In the genomic region with DNA sequence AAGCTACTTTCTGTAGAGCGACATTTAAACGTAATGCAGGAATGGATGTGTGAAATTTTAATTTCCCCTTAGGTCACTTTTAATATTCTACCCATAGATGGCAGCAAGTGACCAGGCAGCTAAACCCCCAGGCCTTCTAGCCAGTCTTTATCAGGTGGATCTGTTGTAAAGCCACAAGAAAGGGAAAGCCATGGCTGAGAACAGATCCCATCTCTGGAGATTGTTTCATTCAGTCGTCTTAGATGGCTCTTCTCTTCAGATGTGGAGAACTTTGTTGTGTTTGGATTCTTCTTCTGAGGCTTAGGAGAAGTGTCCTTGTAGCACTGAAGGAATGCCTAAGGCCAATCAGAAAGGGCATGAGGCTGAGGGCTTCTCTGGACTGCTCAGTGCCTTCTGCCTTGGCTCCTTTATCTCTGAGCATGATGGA, we compare ENCODE assay signal across 8 cellular contexts. TPM values are rescaled to one million over a fixed set of nuclear protein-coding genes. Genes with fewer than 3 reads are reported as not detected.
DNase-seq lines count a peak whose midpoint lies in the region; ATAC-seq, FAIRE-seq and TF ChIP-seq lines count a peak whose summit lies in the region.

No MANE protein-coding gene starts in this region.

- ATAC-seq in A549 (peak; percentile 80 to 83), SK-N-SH treated with all-trans-retinoic acid at 6 μM for 48 hours (peak; percentile 97), GM12878 (peak; percentile 91), GM18505 (IDR thresholded peaks at IDR 0.05; ENCODE audit: unreplicated experiment) (no peak)

- no peak for TF ChIP-seq EP300 in A549 (IDR thresholded peaks at IDR 0.05)
- TF ChIP-seq EP300 in GM12878 (IDR thresholded peaks at IDR 0.05; ENCODE audit: borderline replicate concordance in 1 of 2, control insufficient read depth in 1 of 2, low read depth in 2 of 2, low read length in 2 of 2): no peak

- H3K36me3 ChIP-seq in GM12878 (ENCODE audit: control insufficient read depth in 2 of 2, insufficient read depth in 2 of 2, low read length in 1 of 2) (no peaks in the 10 kb centered on the region), spleen (no peaks in the 10 kb centered on the region)

- H4K20me1 ChIP-seq in GM12878 (ENCODE audit: control insufficient read depth, insufficient read depth): no peaks in the 10 kb centered on the region

- TF ChIP-seq POLR2A in A549 (IDR thresholded peaks at IDR 0.05; ENCODE audit: low read length) (no peak), GM12878 (IDR thresholded peaks at IDR 0.05; ENCODE audit: low read depth, low read length) (no peak), spleen (IDR thresholded peaks at IDR 0.05) (no peak), GM18505 (IDR thresholded peaks at IDR 0.05; ENCODE audit: borderline replicate concordance, extremely low read depth, insufficient read depth, insufficient read length) (no peak)

- in situ Hi-C loops in GM12878 (cut with MboI): loop anchor here (5.0 to 25.0 kb wide), 3 partner anchors 158 to 1553 kb away; no protein-coding TSS in a partner anchor

- H3K27me3 ChIP-seq in GM12878 (replicated peaks in 1 of 2; ENCODE audit: control insufficient read depth in 2 of 2, insufficient read depth in 2 of 2, low read length in 1 of 2): no peaks in the 10 kb centered on the region
- H3K27me3 ChIP-seq in spleen (replicated peaks in 1 of 7): peaks cover 0 to 43% (median 0%) of the 10 kb centered on the region in 7 donors

- BruUV-seq in GM12878 (replicated peaks; lab: Mats Ljungman, UMichigan): no TSS peak

- intact Hi-C loops in GM12878 (cut with micrococcal nuclease; ENCODE audit: unreplicated experiment) (loop anchor here (1.0 to 2.0 kb wide), 5 partner anchors 114 to 301 kb away; no protein-coding TSS in a partner anchor), spleen (cut with DNase I; ENCODE audit: low total_unique reads) (loop anchor here (5.0 to 10.0 kb wide), 2 partner anchors 136 to 233 kb away; no protein-coding TSS in a partner anchor)

- H3K4me1 ChIP-seq in A549 (peaks cover 6% of the 10 kb centered on the region; the same call in 1 of the 3 replicates), GM12878 (ENCODE audit: control insufficient read depth, insufficient read depth, low read length) (no peaks in the 10 kb centered on the region), spleen (peaks cover 0 to 5% (median 0%) of the 10 kb centered on the region in 6 donors)

- H3K9me3 ChIP-seq in A549 (no peaks in the 10 kb centered on the region), GM12878 (replicated peaks; ENCODE audit: control insufficient read depth, insufficient read depth, low read length) (no peaks in the 10 kb centered on the region), spleen (no peaks in the 10 kb centered on the region)

- H3K4me3 ChIP-seq in A549: no peak overlapping the region
- no peak overlapping the region for H3K4me3 ChIP-seq in GM12865 (ENCODE audit: low read depth, low read length)
- no peak overlapping the region for H3K4me3 ChIP-seq in GM12878
- no peak overlapping the region for H3K4me3 ChIP-seq in spleen

- peak; percentile 90 for TF ChIP-seq RAD21 in A549 (conservative IDR thresholded peaks at IDR 0.05 in 1 of 2, IDR thresholded peaks at IDR 0.05 in 1 of 2)
- TF ChIP-seq RAD21 in GM12878 (IDR thresholded peaks at IDR 0.05; ENCODE audit: insufficient read depth, low read depth, low read length): peak; percentile 93

- SMC1A ChIA-PET in GM12878 (lab: Charles Lee; ENCODE audit: uncharacterized antibody, unreplicated experiment): interaction anchor here (0.8 to 5.7 kb wide), 26 partner anchors 10 to 298 kb away, joined by 3 to 87 read pairs (median 4); no protein-coding TSS in a partner anchor

- H3K9ac ChIP-seq in GM12878 (ENCODE audit: control insufficient read depth, insufficient read depth, low read length): no peak overlapping the region

- H3K79me2 ChIP-seq in GM12878 (ENCODE audit: control insufficient read depth, insufficient read depth, low read length): no peaks in the 10 kb centered on the region

- H2AFZ ChIP-seq in GM12878 (ENCODE audit: control insufficient read depth, low read depth, low read length): no peak overlapping the region

- RAD21 ChIA-PET in GM12878 (lab: Charles Lee; ENCODE audit: unreplicated experiment): interaction anchor here (0.7 to 3.9 kb wide), 15 partner anchors 18 to 1717 kb away, joined by 3 to 67 read pairs (median 4); no protein-coding TSS in a partner anchor

- 3% methylated on average over 3 of the region's 3 CpGs for WGBS in A549 (ENCODE audit: missing lambda C conversion rate)
- WGBS in GM12878 (ENCODE audit: insufficient coverage, insufficient replicate concordance, low lambda C conversion rate, missing lambda C conversion rate): 17% methylated on average over 3 of the region's 3 CpGs
- whole genome bisulfite sequencing in spleen, 5 donors: 1 to 5% (median 2%) methylated on average over 3 of the region's 3 CpGs

- POLR2A ChIA-PET in A549 (lab: Yijun Ruan, JAX): interaction anchor here (1.2 kb wide), 1 partner anchor 158 kb away, joined by 4 read pairs; no protein-coding TSS in a partner anchor
- POLR2A ChIA-PET in GM12878 (lab: Charles Lee): no interaction called here

- DNase-seq in A549 (ENCODE audit: low read depth in 1 of 2, low spot score in 1 of 2) (peak; percentile 58 to 64), GM12865 (ENCODE audit: low read depth) (peak; percentile 66), NCI-H1105 (lab: John Stamatoyannopoulos, UW) (peak; percentile 63), GM12878 (ENCODE audit: low read depth, low spot score) (peak; percentile 27), hippocampal formation (lab: John Stamatoyannopoulos, UW) (peak; percentile 13 to 73), spleen (no peak)

- CTCF ChIA-PET in A549 (lab: Yijun Ruan, JAX) (interaction anchor here (0.6 to 13.3 kb wide), 39 partner anchors 8 to 1750 kb away, joined by 3 to 186 read pairs (median 4); no protein-coding TSS in a partner anchor), GM12878 (lab: Yijun Ruan, JAX) (interaction anchor here (0.6 to 9.6 kb wide), 44 partner anchors 9 to 1356 kb away, joined by 3 to 194 read pairs (median 5); partner anchors contain the start of gene RNF182)

- FAIRE-seq in A549 (lab: Jason Lieb, UNC): no peak
- FAIRE-seq in GM12878 (lab: Jason Lieb, UNC): peak; percentile 97

- no peak overlapping the region for H3K27ac ChIP-seq in A549
- H3K27ac ChIP-seq in GM12878 (ENCODE audit: control insufficient read depth, insufficient read depth): no peak overlapping the region
- no peak overlapping the region for H3K27ac ChIP-seq in spleen

- no peak overlapping the region for H3K4me2 ChIP-seq in A549
- H3K4me2 ChIP-seq in GM12878 (ENCODE audit: control insufficient read depth, insufficient read depth): no peak overlapping the region

- TF ChIP-seq CTCF in A549 (IDR thresholded peaks at IDR 0.05) (peak; percentile 82), GM12865 (IDR thresholded peaks at IDR 0.05; ENCODE audit: insufficient read depth, low read depth, low read length, missing control alignments) (peak; percentile 64), GM12878 (IDR thresholded peaks at IDR 0.05 in 2 of 3, conservative IDR thresholded peaks at IDR 0.05 in 1 of 3; ENCODE audit: control insufficient read depth in 2 of 3, extremely low read depth in 1 of 3, insufficient read depth in 1 of 3, low read depth in 3 of 3, low read length in 3 of 3) (peak; percentile 72 to 88 (median 72)), spleen (IDR thresholded peaks at IDR 0.05 in 8 of 11, conservative IDR thresholded peaks at IDR 0.05 in 3 of 11) (peak; percentile 43 to 78 (median 65))

TF ChIP-seq in A549, 52 proteins besides CTCF, POLR2A, EP300 and RAD21:
- TF ChIP-seq SMC3 (IDR thresholded peaks at IDR 0.05) (peak; percentile 76), CEBPB (IDR thresholded peaks at IDR 0.05) (no peak), JUN (IDR thresholded peaks at IDR 0.05) (no peak)
TF ChIP-seq in A549: peak in this region for 1.

TF ChIP-seq in SK-N-SH treated with all-trans-retinoic acid at 6 μM for 48 hours, 23 proteins besides CTCF, POLR2A, EP300 and RAD21:
- no peak for TF ChIP-seq BACH2 (CRISPR knock-in tag; IDR thresholded peaks at IDR 0.05; ENCODE audit: borderline replicate concordance)
- no peak for TF ChIP-seq GLIS3 (CRISPR knock-in tag; IDR thresholded peaks at IDR 0.05)
- no peak for TF ChIP-seq ZFP30 (CRISPR knock-in tag; IDR thresholded peaks at IDR 0.05)
TF ChIP-seq in SK-N-SH treated with all-trans-retinoic acid at 6 μM for 48 hours: peak in this region for 0.

TF ChIP-seq in GM12878, 131 proteins besides CTCF, POLR2A, EP300 and RAD21 (continues in another document):
- TF ChIP-seq SMC3 (IDR thresholded peaks at IDR 0.05; ENCODE audit: borderline replicate concordance, low read length) (peak; percentile 87), RUNX3 (IDR thresholded peaks at IDR 0.05; ENCODE audit: low read length) (peak; percentile 46; the same call in 1 of the 2 replicates), FOXK2 (IDR thresholded peaks at IDR 0.05) (no peak)

RNA-seq across cellular contexts. Expression of gene RNF182, which starts 15.8 kb away (rescaled TPM):
- polyA plus RNA-seq in A549 (2011; rRNA removed) (1.7 and 2.5 TPM in 2 replicates), A549 (2017; fragmentation: RNase III; extraction: RNeasy Plus Mini Kit Qiagen cat#74134 plus additional on column Dnase treatment) (4.2 to 4.9 TPM (median 4.4 TPM) in 3 replicates), GM12878 (2011; rRNA removed) (not detected in 2 replicates), GM12878 (2014; fragmentation: Illumina TruSeq; extraction: Trizol) (not detected in 2 replicates), GM12878 (2014; fragmentation: Nextera tagmentation; extraction: Ambion mirVana) (not detected), GM12878 (2014; rRNA removed) (not detected in 2 replicates), GM12878 (2016; fragmentation: Nextera tagmentation; extraction: Ambion mirVana) (not detected), spleen (under 1 TPM in 2 of 3 donors, not detected in 1; 0.02 to 0.03 TPM)
- 0.53 and 1.00 TPM in 2 replicates for polyA plus RNA-seq in A549 (2012; cell fraction: cytosol; rRNA removed)
- polyA plus RNA-seq in A549 (2012; cell fraction: nucleus; rRNA removed): 0.56 and 1.2 TPM in 2 replicates
- 1.8 and 2.8 TPM in 2 replicates for polyA minus RNA-seq in A549 (2011; rRNA and poly(A)+ RNA removed)
- not detected in 2 replicates for total RNA-seq in GM12878 (2013; cell fraction: nucleolus; rRNA removed)
- total RNA-seq in GM12878 (2014; rRNA removed) (not detected in 2 replicates), GM12878 (2014; rRNA removed; fragmentation: Illumina TruSeq; extraction: Trizol) (not detected in 2 replicates), GM12878 (2021) (not detected in 2 replicates), spleen (1 to 10 TPM in 2 of 7 donors, under 1 TPM in 3, not detected in 2; 0.30 to 3.6 (median 0.63) TPM)
- not detected for polyA plus RNA-seq in GM12878 (2011; ENCODE audit: low read depth)
- polyA plus RNA-seq in GM12878 (2011; cell fraction: cytosol; rRNA removed): 0.09 TPM in 1 of 2 replicates, not detected in the other
- polyA plus RNA-seq in GM12878 (2011; cell fraction: nucleus; rRNA removed): not detected in 2 replicates
- polyA plus RNA-seq in GM12878 (2012): not detected in 2 replicates
- polyA minus RNA-seq in GM12878 (2011; rRNA and poly(A)+ RNA removed): not detected in 2 replicates
- 0.42 and 1.3 TPM in 2 replicates for polyA minus RNA-seq in GM12878 (2011; cell fraction: cytosol; rRNA and poly(A)+ RNA removed)
- 0.12 TPM in 1 of 2 replicates, not detected in the other for polyA minus RNA-seq in GM12878 (2011; cell fraction: nucleus; rRNA and poly(A)+ RNA removed)

Comparison
In these comparisons a context has a peak if more than half of its experiments do, and no peak if none do; other contexts are left out.
1. Of the 24 proteins assayed by ChIP-seq in both GM12878 and A549: peak only in GM12878: none; only in A549: none; in both: CTCF, RAD21 and SMC3; in neither: 21.